Comparison of ENCODE assay signal across 1 cellular context in genomic region chr1:12615916-12616708, GRCh38.
TF ChIP-seq lines count a peak whose summit lies in the region.

No MANE protein-coding gene starts in this region.

TF ChIP-seq in H1, 55 proteins besides CTCF, POLR2A, EP300 and RAD21 (continued from another document):
- peak; percentile 73 for TF ChIP-seq CTBP2 (IDR thresholded peaks at IDR 0.05; ENCODE audit: borderline replicate concordance, insufficient read depth, insufficient read length, low read length)
- no peak for TF ChIP-seq SP4 (IDR thresholded peaks at IDR 0.05; ENCODE audit: low read length)
- TF ChIP-seq, protein P1, sequence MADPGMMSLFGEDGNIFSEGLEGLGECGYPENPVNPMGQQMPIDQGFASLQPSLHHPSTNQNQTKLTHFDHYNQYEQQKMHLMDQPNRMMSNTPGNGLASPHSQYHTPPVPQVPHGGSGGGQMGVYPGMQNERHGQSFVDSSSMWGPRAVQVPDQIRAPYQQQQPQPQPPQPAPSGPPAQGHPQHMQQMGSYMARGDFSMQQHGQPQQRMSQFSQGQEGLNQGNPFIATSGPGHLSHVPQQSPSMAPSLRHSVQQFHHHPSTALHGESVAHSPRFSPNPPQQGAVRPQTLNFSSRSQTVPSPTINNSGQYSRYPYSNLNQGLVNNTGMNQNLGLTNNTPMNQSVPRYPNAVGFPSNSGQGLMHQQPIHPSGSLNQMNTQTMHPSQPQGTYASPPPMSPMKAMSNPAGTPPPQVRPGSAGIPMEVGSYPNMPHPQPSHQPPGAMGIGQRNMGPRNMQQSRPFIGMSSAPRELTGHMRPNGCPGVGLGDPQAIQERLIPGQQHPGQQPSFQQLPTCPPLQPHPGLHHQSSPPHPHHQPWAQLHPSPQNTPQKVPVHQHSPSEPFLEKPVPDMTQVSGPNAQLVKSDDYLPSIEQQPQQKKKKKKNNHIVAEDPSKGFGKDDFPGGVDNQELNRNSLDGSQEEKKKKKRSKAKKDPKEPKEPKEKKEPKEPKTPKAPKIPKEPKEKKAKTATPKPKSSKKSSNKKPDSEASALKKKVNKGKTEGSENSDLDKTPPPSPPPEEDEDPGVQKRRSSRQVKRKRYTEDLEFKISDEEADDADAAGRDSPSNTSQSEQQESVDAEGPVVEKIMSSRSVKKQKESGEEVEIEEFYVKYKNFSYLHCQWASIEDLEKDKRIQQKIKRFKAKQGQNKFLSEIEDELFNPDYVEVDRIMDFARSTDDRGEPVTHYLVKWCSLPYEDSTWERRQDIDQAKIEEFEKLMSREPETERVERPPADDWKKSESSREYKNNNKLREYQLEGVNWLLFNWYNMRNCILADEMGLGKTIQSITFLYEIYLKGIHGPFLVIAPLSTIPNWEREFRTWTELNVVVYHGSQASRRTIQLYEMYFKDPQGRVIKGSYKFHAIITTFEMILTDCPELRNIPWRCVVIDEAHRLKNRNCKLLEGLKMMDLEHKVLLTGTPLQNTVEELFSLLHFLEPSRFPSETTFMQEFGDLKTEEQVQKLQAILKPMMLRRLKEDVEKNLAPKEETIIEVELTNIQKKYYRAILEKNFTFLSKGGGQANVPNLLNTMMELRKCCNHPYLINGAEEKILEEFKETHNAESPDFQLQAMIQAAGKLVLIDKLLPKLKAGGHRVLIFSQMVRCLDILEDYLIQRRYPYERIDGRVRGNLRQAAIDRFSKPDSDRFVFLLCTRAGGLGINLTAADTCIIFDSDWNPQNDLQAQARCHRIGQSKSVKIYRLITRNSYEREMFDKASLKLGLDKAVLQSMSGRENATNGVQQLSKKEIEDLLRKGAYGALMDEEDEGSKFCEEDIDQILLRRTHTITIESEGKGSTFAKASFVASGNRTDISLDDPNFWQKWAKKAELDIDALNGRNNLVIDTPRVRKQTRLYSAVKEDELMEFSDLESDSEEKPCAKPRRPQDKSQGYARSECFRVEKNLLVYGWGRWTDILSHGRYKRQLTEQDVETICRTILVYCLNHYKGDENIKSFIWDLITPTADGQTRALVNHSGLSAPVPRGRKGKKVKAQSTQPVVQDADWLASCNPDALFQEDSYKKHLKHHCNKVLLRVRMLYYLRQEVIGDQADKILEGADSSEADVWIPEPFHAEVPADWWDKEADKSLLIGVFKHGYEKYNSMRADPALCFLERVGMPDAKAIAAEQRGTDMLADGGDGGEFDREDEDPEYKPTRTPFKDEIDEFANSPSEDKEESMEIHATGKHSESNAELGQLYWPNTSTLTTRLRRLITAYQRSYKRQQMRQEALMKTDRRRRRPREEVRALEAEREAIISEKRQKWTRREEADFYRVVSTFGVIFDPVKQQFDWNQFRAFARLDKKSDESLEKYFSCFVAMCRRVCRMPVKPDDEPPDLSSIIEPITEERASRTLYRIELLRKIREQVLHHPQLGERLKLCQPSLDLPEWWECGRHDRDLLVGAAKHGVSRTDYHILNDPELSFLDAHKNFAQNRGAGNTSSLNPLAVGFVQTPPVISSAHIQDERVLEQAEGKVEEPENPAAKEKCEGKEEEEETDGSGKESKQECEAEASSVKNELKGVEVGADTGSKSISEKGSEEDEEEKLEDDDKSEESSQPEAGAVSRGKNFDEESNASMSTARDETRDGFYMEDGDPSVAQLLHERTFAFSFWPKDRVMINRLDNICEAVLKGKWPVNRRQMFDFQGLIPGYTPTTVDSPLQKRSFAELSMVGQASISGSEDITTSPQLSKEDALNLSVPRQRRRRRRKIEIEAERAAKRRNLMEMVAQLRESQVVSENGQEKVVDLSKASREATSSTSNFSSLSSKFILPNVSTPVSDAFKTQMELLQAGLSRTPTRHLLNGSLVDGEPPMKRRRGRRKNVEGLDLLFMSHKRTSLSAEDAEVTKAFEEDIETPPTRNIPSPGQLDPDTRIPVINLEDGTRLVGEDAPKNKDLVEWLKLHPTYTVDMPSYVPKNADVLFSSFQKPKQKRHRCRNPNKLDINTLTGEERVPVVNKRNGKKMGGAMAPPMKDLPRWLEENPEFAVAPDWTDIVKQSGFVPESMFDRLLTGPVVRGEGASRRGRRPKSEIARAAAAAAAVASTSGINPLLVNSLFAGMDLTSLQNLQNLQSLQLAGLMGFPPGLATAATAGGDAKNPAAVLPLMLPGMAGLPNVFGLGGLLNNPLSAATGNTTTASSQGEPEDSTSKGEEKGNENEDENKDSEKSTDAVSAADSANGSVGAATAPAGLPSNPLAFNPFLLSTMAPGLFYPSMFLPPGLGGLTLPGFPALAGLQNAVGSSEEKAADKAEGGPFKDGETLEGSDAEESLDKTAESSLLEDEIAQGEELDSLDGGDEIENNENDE (IDR thresholded peaks at IDR 0.05; ENCODE audit: insufficient replicate concordance, low read length) = peak; percentile 71
- no peak for TF ChIP-seq TAF7 (optimal IDR thresholded peaks at IDR 0.05; ENCODE audit: borderline replicate concordance, low read depth, low read length)
- no peak for TF ChIP-seq FOSL1 (IDR thresholded peaks at IDR 0.05; ENCODE audit: insufficient read depth, low read depth, low read length)
- TF ChIP-seq RFX5 (IDR thresholded peaks at IDR 0.05; ENCODE audit: borderline replicate concordance, low read depth, low read length) = no peak
- no peak for TF ChIP-seq TBP (IDR thresholded peaks at IDR 0.05; ENCODE audit: low read depth, low read length)
- TF ChIP-seq TAF1 (IDR thresholded peaks at IDR 0.05; ENCODE audit: low read depth, low read length) = peak; percentile 42; the same call in 1 of the 2 replicates
- TF ChIP-seq KDM4A (IDR thresholded peaks at IDR 0.05; ENCODE audit: low read depth, low read length, severe bottlenecking) = peak; percentile 19
- TF ChIP-seq SIX5 (IDR thresholded peaks at IDR 0.05; ENCODE audit: low read depth, low read length) = no peak
- TF ChIP-seq CHD1 (IDR thresholded peaks at IDR 0.05; ENCODE audit: low read depth, low read length) = no peak
- TF ChIP-seq KDM1A (IDR thresholded peaks at IDR 0.05; ENCODE audit: borderline replicate concordance, low read length) = no peak
- TF ChIP-seq POLR2AphosphoS5 (IDR thresholded peaks at IDR 0.05; ENCODE audit: low read depth, low read length) = no peak
- TF ChIP-seq SIN3A (conservative IDR thresholded peaks at IDR 0.05 in 1 of 2, IDR thresholded peaks at IDR 0.05 in 1 of 2; ENCODE audit: low read depth in 1 of 2, low read length in 2 of 2) = peak; percentile 98 to 99; a peak in 3 of 4 replicates
- TF ChIP-seq RBBP5 (IDR thresholded peaks at IDR 0.05; ENCODE audit: borderline replicate concordance, low read depth, low read length) = 0 out of 2 replicates have a peak, but pooled peaks have one; percentile 75
- TF ChIP-seq MAX (IDR thresholded peaks at IDR 0.05) = no peak; the same call in 1 of the 2 replicates
- peak; percentile 93 for TF ChIP-seq TEAD4 (IDR thresholded peaks at IDR 0.05; ENCODE audit: low read depth, low read length)
- peak; percentile 76; the same call in 1 of the 2 replicates for TF ChIP-seq SP1 (IDR thresholded peaks at IDR 0.05; ENCODE audit: low read depth, low read length)
- TF ChIP-seq RNF2 (IDR thresholded peaks at IDR 0.05; ENCODE audit: borderline replicate concordance, low read depth, low read length, missing control alignments, poor library complexity, severe bottlenecking) = no peak
- TF ChIP-seq, protein P2, sequence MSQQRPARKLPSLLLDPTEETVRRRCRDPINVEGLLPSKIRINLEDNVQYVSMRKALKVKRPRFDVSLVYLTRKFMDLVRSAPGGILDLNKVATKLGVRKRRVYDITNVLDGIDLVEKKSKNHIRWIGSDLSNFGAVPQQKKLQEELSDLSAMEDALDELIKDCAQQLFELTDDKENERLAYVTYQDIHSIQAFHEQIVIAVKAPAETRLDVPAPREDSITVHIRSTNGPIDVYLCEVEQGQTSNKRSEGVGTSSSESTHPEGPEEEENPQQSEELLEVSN (IDR thresholded peaks at IDR 0.05) = no peak
